9 cellular contexts compared by ENCODE assay signal in genomic region chr11:83836883-83837654, GRCh38.
DNase-seq lines count a peak whose midpoint lies in the region; ATAC-seq and TF ChIP-seq lines count a peak whose summit lies in the region.
"Had no signal": no experiment of that assay in that cellular context is flagged by ENCODE, and none has a peak within 500 bp of the region (broad histone marks: within the 10 kb centered on the region; RNA-seq: fewer than 3 reads in every experiment).

No MANE protein-coding gene starts in this region.

- CTCF ChIA-PET in T-cell (lab: Charles Lee), result interaction anchor here in 1 of 2 donors (0.6 kb wide), 1 partner anchor 208 kb away, joined by 3 read pairs; no protein-coding TSS in a partner anchor

- peak; percentile 78 for TF ChIP-seq CTCF in RWPE2 (IDR thresholded peaks at IDR 0.05; ENCODE audit: poor library complexity, severe bottlenecking)
- peak; percentile 62 for TF ChIP-seq CTCF in endothelial cell (IDR thresholded peaks at IDR 0.05; ENCODE audit: unreplicated experiment)
- peak; percentile 54 for TF ChIP-seq CTCF in mesothelial cell of epicardium (IDR thresholded peaks at IDR 0.05; ENCODE audit: unreplicated experiment)

- no peaks in the 10 kb centered on the region for H3K36me3 ChIP-seq in RWPE2 (ENCODE audit: low read depth)

- H3K4me3 Mint-ChIP-seq in endothelial cell (ENCODE audit: unreplicated experiment) (no peak overlapping the region), mesothelial cell of epicardium (no peak overlapping the region), T-cell (no peak overlapping the region)
- H3K4me3 Mint-ChIP-seq: natural killer cell treated with Interleukin-12 subunit alpha and Interleukin-12 subunit beta and Interleukin-15 and Interleukin-18, amount 100 ng/mL, for 72 hours had no signal

- POLR2A ChIA-PET in T-cell (lab: Charles Lee), result no interaction called here

- peaks cover 3% of the 10 kb centered on the region for H3K27me3 Mint-ChIP-seq in endothelial cell (ENCODE audit: unreplicated experiment)
- peaks cover 21% of the 10 kb centered on the region for H3K27me3 Mint-ChIP-seq in mesothelial cell of epicardium (ENCODE audit: low read depth)
- peaks cover 5 to 11% of the 10 kb centered on the region in 2 donors for H3K27me3 Mint-ChIP-seq in T-cell
- H3K27me3 Mint-ChIP-seq: natural killer cell treated with Interleukin-12 subunit alpha and Interleukin-12 subunit beta and Interleukin-15 and Interleukin-18, amount 100 ng/mL, for 72 hours had no signal

- no peak overlapping the region for H3K4me3 ChIP-seq in RWPE2 (ENCODE audit: severe bottlenecking)

- TF ChIP-seq EP300 in Ishikawa (IDR thresholded peaks at IDR 0.05; ENCODE audit: borderline replicate concordance), result no peak

- no peaks in the 10 kb centered on the region for H3K9me3 ChIP-seq in RWPE2 (ENCODE audit: severe bottlenecking)

- TF ChIP-seq RAD21 in Ishikawa (IDR thresholded peaks at IDR 0.05; ENCODE audit: low read depth), result peak; percentile 76

- no peaks in the 10 kb centered on the region for H3K27me3 ChIP-seq in RWPE2 (ENCODE audit: insufficient read depth, poor library complexity, severe bottlenecking)

- ATAC-seq in GM21825 (IDR thresholded peaks at IDR 0.05; ENCODE audit: unreplicated experiment), result peak; percentile 81
- peak; percentile 87 for ATAC-seq in RWPE2 (ENCODE audit: low read depth)
- no peak for ATAC-seq in T-cell (replicated peaks in 1 of 4)

- peaks cover 2% of the 10 kb centered on the region for H3K4me1 Mint-ChIP-seq in endothelial cell (ENCODE audit: unreplicated experiment)
- H3K4me1 Mint-ChIP-seq in mesothelial cell of epicardium, result no peaks in the 10 kb centered on the region
- H3K4me1 Mint-ChIP-seq in T-cell, result no peaks in the 10 kb centered on the region

- no peaks in the 10 kb centered on the region for H3K4me1 ChIP-seq in RWPE2 (ENCODE audit: insufficient read depth, poor library complexity, severe bottlenecking)

- H3K27ac Mint-ChIP-seq in endothelial cell (ENCODE audit: unreplicated experiment), result no peak overlapping the region
- H3K27ac Mint-ChIP-seq in mesothelial cell of epicardium, result no peak overlapping the region
- no peak overlapping the region for H3K27ac Mint-ChIP-seq in T-cell
- H3K27ac Mint-ChIP-seq: natural killer cell treated with Interleukin-12 subunit alpha and Interleukin-12 subunit beta and Interleukin-15 and Interleukin-18, amount 100 ng/mL, for 72 hours had no signal

- no peaks in the 10 kb centered on the region for H3K36me3 Mint-ChIP-seq in endothelial cell (ENCODE audit: low read depth, unreplicated experiment)
- H3K36me3 Mint-ChIP-seq in mesothelial cell of epicardium, result no peaks in the 10 kb centered on the region
- H3K36me3 Mint-ChIP-seq in T-cell, result no peaks in the 10 kb centered on the region
- H3K36me3 Mint-ChIP-seq: natural killer cell treated with Interleukin-12 subunit alpha and Interleukin-12 subunit beta and Interleukin-15 and Interleukin-18, amount 100 ng/mL, for 72 hours had no signal

- H3K9me3 Mint-ChIP-seq in endothelial cell (ENCODE audit: unreplicated experiment) (no peaks in the 10 kb centered on the region), mesothelial cell of epicardium (no peaks in the 10 kb centered on the region), T-cell (no peaks in the 10 kb centered on the region)
- H3K9me3 Mint-ChIP-seq: natural killer cell treated with Interleukin-12 subunit alpha and Interleukin-12 subunit beta and Interleukin-15 and Interleukin-18, amount 100 ng/mL, for 72 hours had no signal

- no peak overlapping the region for H3K27ac ChIP-seq in RWPE2 (ENCODE audit: poor library complexity, severe bottlenecking)

- DNase-seq in stimulated activated CD4-positive, alpha-beta T cell treated with anti-CD3 and anti-CD28 coated beads, Interleukin-15, amount 100 ng/mL, for 24 hours, result peak; percentile 27
- no peak for DNase-seq in stimulated activated CD4-positive, alpha-beta T cell treated with anti-CD3 and anti-CD28 coated beads, Interleukin-4, amount 100 ng/mL, for 4 hours
- no peak for DNase-seq in RWPE2 (ENCODE audit: low spot score)
- peak; percentile 47 for DNase-seq in endothelial cell (ENCODE audit: low spot score)
- peak; percentile 23 to 53 for DNase-seq in mesothelial cell of epicardium (ENCODE audit: low spot score in 2 of 2, unreplicated experiment in 2 of 2)
- DNase-seq in T-cell, result no peak

TF ChIP-seq in Ishikawa, 13 proteins besides CTCF, POLR2A, EP300 and RAD21:
- TF ChIP-seq TAF1 (IDR thresholded peaks at IDR 0.05; ENCODE audit: low read depth), result no peak
- no peak for TF ChIP-seq REST (IDR thresholded peaks at IDR 0.05; ENCODE audit: low read depth)
- TF ChIP-seq CREB1 (IDR thresholded peaks at IDR 0.05; ENCODE audit: low read depth), result no peak
- no peak for TF ChIP-seq NFIC (IDR thresholded peaks at IDR 0.05)

Comparison
In these comparisons a context has a peak if more than half of its experiments do, and no peak if none do; other contexts are left out.
1. DNase-seq: peak in stimulated activated CD4-positive, alpha-beta T cell treated with anti-CD3 and anti-CD28 coated beads, Interleukin-15, amount 100 ng/mL, for 24 hours (single experiment), endothelial cell (single experiment) and mesothelial cell of epicardium (2 of 2); none in stimulated activated CD4-positive, alpha-beta T cell treated with anti-CD3 and anti-CD28 coated beads, Interleukin-4, amount 100 ng/mL, for 4 hours (0 of 2), RWPE2 (single experiment) and T-cell (0 of 34).
2. ATAC-seq: peak in GM21825 (single experiment) and RWPE2 (single experiment); none in T-cell (0 of 4).
3. Peak in every context shown above with its lines, with median percentiles within 50 percentile points of each other: CTCF ChIP-seq.